ENCODE assay signal across 23 cellular contexts in the genomic region with DNA sequence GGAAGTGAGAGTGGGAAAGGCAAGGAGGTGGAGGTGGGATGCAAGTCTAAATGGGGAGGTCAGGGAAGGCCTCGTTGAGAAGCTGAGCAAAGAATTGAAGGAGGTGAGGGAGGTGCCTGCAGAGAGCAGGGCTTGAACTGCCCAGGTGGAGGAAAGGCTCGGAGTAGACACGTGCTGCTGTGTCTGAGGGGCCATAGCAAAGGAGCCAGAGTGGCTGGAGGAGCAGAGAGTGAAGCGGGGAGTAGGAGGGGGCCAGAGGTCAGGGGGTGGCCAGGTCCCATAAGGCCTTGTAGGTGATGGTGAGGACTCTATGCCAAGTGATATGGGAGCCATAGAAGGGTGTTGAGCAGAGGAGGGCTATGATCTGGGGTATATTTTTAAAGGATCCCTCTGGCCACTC. TPM values are rescaled to one million over a fixed set of nuclear protein-coding genes. Genes with fewer than 3 reads are reported as not detected.
A peak's percentile ranks its signal among the peaks of the same experiment; 100 is the strongest.
DNase-seq lines count a peak whose midpoint lies in the region; TF ChIP-seq lines count a peak whose summit lies in the region.
"Had no signal": no experiment of that assay in that cellular context is flagged by ENCODE, and none has a peak within 500 bp of the region (broad histone marks: within the 10 kb centered on the region; RNA-seq: fewer than 3 reads in every experiment).

No MANE protein-coding gene starts in this region.

- in situ Hi-C loops in GM23248 (cut with MboI): no loop called here

- H2BK120ac ChIP-seq in neuronal stem cell (ENCODE audit: low read depth, low read length): no peak overlapping the region

- intact Hi-C loops in cardiac septum (cut with DNase I): no loop called here

- H3K4me3 ChIP-seq in right atrium auricular region (no peak overlapping the region), neuronal stem cell (ENCODE audit: low read length in 2 of 2) (peak overlapping the region in 1 of 2 donors; percentile 61), GM23248 (no peak overlapping the region)
- H3K4me3 ChIP-seq: A549; BLaER1 treated with 17β-estradiol and CSF1 and Interleukin-3, amounts not matched to agents 10 nM and 100 nM; GM12878 had no signal

- H2BK15ac ChIP-seq in neuronal stem cell (ENCODE audit: low read length): no peak overlapping the region

- TF ChIP-seq CTCF in right atrium auricular region (IDR thresholded peaks at IDR 0.05) (no peak), type B pancreatic cell (conservative IDR thresholded peaks at IDR 0.05) (no peak)

- no peak overlapping the region for H4K8ac ChIP-seq in neuronal stem cell (ENCODE audit: low read depth, low read length)

- DNase-seq in right atrium auricular region (ENCODE audit: low spot score) (peak; percentile 32), cardiac septum (ENCODE audit: low spot score) (no peak), islet precursor cell (peak; percentile 29), neuronal stem cell (ENCODE audit: low spot score) (no peak), type B pancreatic cell (ENCODE audit: extremely low spot score, unreplicated experiment) (peak; percentile 22), GM23248 (no peak), NCI-H2171 (lab: John Stamatoyannopoulos, UW) (no peak), NCI-H2196 treated with DMSO at 0.1 percent for 48 hours (lab: John Stamatoyannopoulos, UW; ENCODE audit: unreplicated experiment) (no peak)
- DNase-seq: 8988T; ACHN; AML-193; BE2C; CD4-positive, alpha-beta T cell; CD8-positive, alpha-beta memory T cell; DMS 273 treated with DMSO at 0.1 percent for 48 hours; DMS79; EL; GDM1; H9 had no signal

- H3K9ac ChIP-seq in neuronal stem cell (ENCODE audit: low read depth, low read length, poor library complexity) (no peak overlapping the region), GM23248 (no peak overlapping the region)

- no peak overlapping the region for H3K27ac Mint-ChIP-seq in type B pancreatic cell
- H3K27ac Mint-ChIP-seq: CD14-positive monocyte; CD4-positive, alpha-beta T cell; CD8-positive, alpha-beta memory T cell; H9 had no signal

- H3K36me3 ChIP-seq in right atrium auricular region: no peaks in the 10 kb centered on the region
- no peaks in the 10 kb centered on the region for H3K36me3 ChIP-seq in neuronal stem cell (replicated peaks in 1 of 2; ENCODE audit: control insufficient read depth in 2 of 2, insufficient read depth in 2 of 2, low read length in 2 of 2)
- H3K36me3 ChIP-seq in GM23248 (ENCODE audit: low read depth): no peaks in the 10 kb centered on the region
- H3K36me3 ChIP-seq: BE2C; BLaER1 treated with 17β-estradiol and CSF1 and Interleukin-3, amounts not matched to agents 10 nM and 100 nM had no signal

- H3K36me3 Mint-ChIP-seq in type B pancreatic cell: no peaks in the 10 kb centered on the region
- H3K36me3 Mint-ChIP-seq: CD14-positive monocyte; CD8-positive, alpha-beta memory T cell had no signal

- no peaks in the 10 kb centered on the region for H3K79me1 ChIP-seq in neuronal stem cell (ENCODE audit: low read depth, low read length)

- H2AFZ ChIP-seq in neuronal stem cell (ENCODE audit: low read length): no peak overlapping the region
- no peak overlapping the region for H2AFZ ChIP-seq in GM23248

- H4K20me1 ChIP-seq in GM23248 (ENCODE audit: insufficient read depth): no peaks in the 10 kb centered on the region
- H4K20me1 ChIP-seq: BLaER1 treated with 17β-estradiol and CSF1 and Interleukin-3, amounts not matched to agents 10 nM and 100 nM had no signal

- H3K4ac ChIP-seq in neuronal stem cell (ENCODE audit: low read length): no peak overlapping the region

- H3K4me1 Mint-ChIP-seq in type B pancreatic cell (ENCODE audit: unreplicated experiment): no peaks in the 10 kb centered on the region
- H3K4me1 Mint-ChIP-seq: CD14-positive monocyte; CD8-positive, alpha-beta memory T cell had no signal

- H3K9me3 Mint-ChIP-seq in type B pancreatic cell: peaks cover 6% of the 10 kb centered on the region
- H3K9me3 Mint-ChIP-seq: CD4-positive, alpha-beta T cell had no signal

- H3K18ac ChIP-seq in neuronal stem cell (ENCODE audit: low read length): peak overlapping the region; percentile 27

- no peak overlapping the region for H3K4me2 ChIP-seq in neuronal stem cell (ENCODE audit: insufficient read depth, low read length, poor library complexity, severe bottlenecking)
- no peak overlapping the region for H3K4me2 ChIP-seq in GM23248 (ENCODE audit: unreplicated experiment)
- H3K4me2 ChIP-seq: A549 had no signal

- peaks cover 15% of the 10 kb centered on the region for H3F3A ChIP-seq in GM23248 (ENCODE audit: insufficient read depth)

- no peaks in the 10 kb centered on the region for H3K4me1 ChIP-seq in right atrium auricular region
- H3K4me1 ChIP-seq in neuronal stem cell (ENCODE audit: control insufficient read depth in 2 of 2, insufficient read depth in 1 of 2, low read depth in 1 of 2, low read length in 2 of 2): no peaks in the 10 kb centered on the region
- H3K4me1 ChIP-seq in GM23248 (ENCODE audit: insufficient read depth): peaks cover 22% of the 10 kb centered on the region
- H3K4me1 ChIP-seq: BE2C had no signal

- no peak overlapping the region for H4K91ac ChIP-seq in neuronal stem cell (ENCODE audit: low read depth, low read length, poor library complexity)

- WGBS in neuronal stem cell (ENCODE audit: extremely low coverage in 2 of 2, insufficient read length in 2 of 2, insufficient replicate concordance in 1 of 2), 2 donors: no CpG with 5 or more reads among the region's 4 CpGs
- WGBS in GM23248 (ENCODE audit: low coverage in 1 of 2, low lambda C conversion rate in 2 of 2, missing lambda C conversion rate in 2 of 2), 2 experiments: 78 to 82% methylated on average over 4 of the region's 4 CpGs

- no peak overlapping the region for H2BK5ac ChIP-seq in neuronal stem cell (ENCODE audit: low read length)

- no peaks in the 10 kb centered on the region for H3K79me2 ChIP-seq in GM23248 (ENCODE audit: insufficient read depth)

- H3K14ac ChIP-seq in neuronal stem cell (ENCODE audit: low read length): no peak overlapping the region

- peak overlapping the region; percentile 9 for H2AK5ac ChIP-seq in neuronal stem cell (ENCODE audit: low read depth, low read length)

- H2BK12ac ChIP-seq in neuronal stem cell (ENCODE audit: low read length): no peak overlapping the region

- H3K27ac ChIP-seq in right atrium auricular region: no peak overlapping the region
- H3K27ac ChIP-seq in neuronal stem cell (replicated peaks; ENCODE audit: low read length): no peak overlapping the region
- no peak overlapping the region for H3K27ac ChIP-seq in GM23248

- H3K9me3 ChIP-seq in right atrium auricular region: no peaks in the 10 kb centered on the region
- no peaks in the 10 kb centered on the region for H3K9me3 ChIP-seq in neuronal stem cell (replicated peaks in 1 of 2; ENCODE audit: control insufficient read depth in 2 of 2, insufficient read depth in 1 of 2, low read depth in 1 of 2, low read length in 2 of 2)
- H3K9me3 ChIP-seq in GM23248 (ENCODE audit: low read depth): no peaks in the 10 kb centered on the region
- H3K9me3 ChIP-seq: A549, BE2C had no signal

- H3K27me3 Mint-ChIP-seq in type B pancreatic cell: peaks cover 10% of the 10 kb centered on the region
- H3K27me3 Mint-ChIP-seq: CD4-positive, alpha-beta T cell; CD8-positive, alpha-beta memory T cell had no signal

- H3K27me3 ChIP-seq in right atrium auricular region (no peaks in the 10 kb centered on the region), neuronal stem cell (ENCODE audit: control insufficient read depth in 3 of 3, insufficient read depth in 3 of 3, low read depth in 1 of 3, low read length in 3 of 3) (no peaks in the 10 kb centered on the region), GM23248 (replicated peaks; ENCODE audit: insufficient read depth) (no peaks in the 10 kb centered on the region)
- H3K27me3 ChIP-seq: BE2C; BLaER1 treated with 17β-estradiol and CSF1 and Interleukin-3, amounts not matched to agents 10 nM and 100 nM had no signal

- no peak overlapping the region for H3K4me3 Mint-ChIP-seq in type B pancreatic cell
- H3K4me3 Mint-ChIP-seq: CD14-positive monocyte; CD4-positive, alpha-beta T cell; CD8-positive, alpha-beta memory T cell; H9 had no signal

- H3K23ac ChIP-seq in neuronal stem cell (ENCODE audit: low read depth, low read length, poor library complexity): peak overlapping the region; percentile 18

- no peaks in the 10 kb centered on the region for H3K9me2 ChIP-seq in GM23248 (ENCODE audit: insufficient read depth)

RNA-seq across cellular contexts. Expression of a gene that starts 21.4 kb away (rescaled TPM):
- total RNA-seq in right atrium auricular region (1 to 10 TPM; 1.6 to 3.5 TPM), cardiac septum (4.8 TPM), type B pancreatic cell (ENCODE audit: low replicate concordance) (4.7 and 7.7 TPM in 2 replicates)
- polyA plus RNA-seq in neuronal stem cell (2013, experiment 1 of 2): under 0.01 TPM
- polyA plus RNA-seq in neuronal stem cell (2013, experiment 2 of 2): 0.04 TPM
- 9.0 and 9.1 TPM in 2 replicates for total RNA-seq in GM23248 (2014; rRNA removed; shearing (Covaris generic))
- polyA plus RNA-seq in GM23248 (2016; fragmentation: Nextera tagmentation; extraction: Ambion mirVana): 7.1 and 8.1 TPM in 2 replicates
- total RNA-seq: CD4-positive, alpha-beta T cell; GM12878 had no signal
- polyA plus RNA-seq: CD8-positive, alpha-beta memory T cell; GM12878 had no signal

Comparison
In these comparisons a context has a peak if more than half of its experiments do, and no peak if none do; other contexts are left out.
1. DNase-seq: peak in right atrium auricular region (single experiment), islet precursor cell (single experiment) and type B pancreatic cell (single experiment); none in cardiac septum (single experiment), neuronal stem cell (single experiment), GM23248 (single experiment), NCI-H2171 (single experiment) and NCI-H2196 treated with DMSO at 0.1 percent for 48 hours (single experiment).